Comparison of ENCODE assay signal across 9 cellular contexts in genomic region chr11:122981388-122982264, GRCh38. TPM values are rescaled to one million over a fixed set of nuclear protein-coding genes. Genes with fewer than 3 reads are reported as not detected.
DNase-seq lines count a peak whose midpoint lies in the region; ATAC-seq, FAIRE-seq and TF ChIP-seq lines count a peak whose summit lies in the region.
"Had no signal": no experiment of that assay in that cellular context is flagged by ENCODE, and none has a peak within 500 bp of the region (broad histone marks: within the 10 kb centered on the region; RNA-seq: fewer than 3 reads in every experiment).

Gene BSX (minus strand): TSS chr11:122981834. CDS start chr11:122981671, 163 bp downstream.

- peaks cover 4 to 21% of the 10 kb centered on the region in 2 experiments for H4K20me1 ChIP-seq in H1 (replicated peaks in 1 of 2; ENCODE audit: control insufficient read depth in 1 of 2, insufficient read depth in 2 of 2, low read length in 2 of 2)

- peaks cover 1% of the 10 kb centered on the region for H3K27me3 ChIP-seq in Caco-2 (replicated peaks; ENCODE audit: control insufficient read depth, insufficient read depth, low read length)
- H3K27me3 ChIP-seq in H1 (replicated peaks in 1 of 4; ENCODE audit: control insufficient read depth in 3 of 4, extremely low read depth in 1 of 4, insufficient read depth in 3 of 4, low read length in 3 of 4): peaks cover 73 to 99% (median 90%) of the 10 kb centered on the region in 4 experiments
- H3K27me3 ChIP-seq in naive thymus-derived CD4-positive, alpha-beta T cell (ENCODE audit: control insufficient read depth in 2 of 2, insufficient read depth in 2 of 2, low read length in 2 of 2): peaks cover 32 to 54% of the 10 kb centered on the region in 2 donors
- peaks cover 11 to 99% (median 89%) of the 10 kb centered on the region in 4 donors for H3K27me3 ChIP-seq in esophagus muscularis mucosa

- POLR2A ChIA-PET in Caco-2 (lab: Charles Lee) (no interaction called here), H1 (lab: Charles Lee; ENCODE audit: partially characterized antibody) (interaction anchor here (0.9 kb wide), 1 partner anchor 75 kb away, joined by 5 read pairs; no protein-coding TSS in a partner anchor)
- POLR2A ChIA-PET in naive thymus-derived CD4-positive, alpha-beta T cell (lab: Charles Lee): no interaction called here

- H2AK5ac ChIP-seq in H1 (ENCODE audit: low read depth, low read length): no peak within 1 kb of the TSS

- TF ChIP-seq CTCF in Caco-2 (IDR thresholded peaks at IDR 0.05; ENCODE audit: insufficient read depth in 1 of 2, low read depth in 1 of 2, low read length in 1 of 2, severe bottlenecking in 1 of 2, unreplicated experiment in 1 of 2) (no peak), H1 (IDR thresholded peaks at IDR 0.05; ENCODE audit: control extremely low read depth in 1 of 3, insufficient read depth in 1 of 3, low read depth in 1 of 3, low read length in 3 of 3) (no peak), type B pancreatic cell (conservative IDR thresholded peaks at IDR 0.05) (no peak), esophagus muscularis mucosa (IDR thresholded peaks at IDR 0.05) (no peak)

- peak within 1 kb of the TSS; percentile 67 to 89 for H3K4me2 ChIP-seq in H1 (ENCODE audit: insufficient read depth in 1 of 2, low read depth in 2 of 2, low read length in 2 of 2)

- H3K4me3 ChIP-seq in Caco-2 (ENCODE audit: low read depth, low read length) (no peak within 1 kb of the TSS), H1 (ENCODE audit: extremely low read depth in 1 of 4, insufficient read depth in 2 of 4, low read depth in 3 of 4, low read length in 4 of 4) (peak within 1 kb of the TSS in 2 of 4 experiments; percentile 17 to 37; a peak in 3 of 8 replicates), esophagus muscularis mucosa (no peak within 1 kb of the TSS)
- no peak within 1 kb of the TSS for H3K4me3 ChIP-seq in naive thymus-derived CD4-positive, alpha-beta T cell (ENCODE audit: low read length)

- WGBS in H1 (ENCODE audit: extremely low coverage in 1 of 2, insufficient coverage in 1 of 2, insufficient read length in 1 of 2, insufficient replicate concordance in 2 of 2, low coverage in 1 of 2, low lambda C conversion rate in 2 of 2, missing lambda C conversion rate in 1 of 2), 2 experiments: 12% methylated on average over 34 of the region's 35 CpGs; no CpG with 5 or more reads in 1 of the 2 experiments
- WGBS in esophagus muscularis mucosa: 6% methylated on average over 34 of the region's 35 CpGs

- peak; percentile 73 to 82 for DNase-seq in Caco-2
- peak; percentile 19 to 23 for DNase-seq in Kasumi-1 (lab: John Stamatoyannopoulos, UW)
- peak; percentile 19 to 24 for DNase-seq in activated CD4-positive, alpha-beta T cell treated with anti-CD3 and anti-CD28 coated beads for 4 hours
- peak; percentile 78 to 91 for DNase-seq in H1 (ENCODE audit: low read depth in 1 of 2, low spot score in 2 of 2)
- DNase-seq in naive thymus-derived CD4-positive, alpha-beta T cell: peak in 8 of 9 donors; percentile 30 to 71 (median 36)
- DNase-seq in type B pancreatic cell (ENCODE audit: extremely low spot score, unreplicated experiment): peak; percentile 77
- no peak for DNase-seq in esophagus muscularis mucosa (ENCODE audit: extremely low spot score)

- H3K27me3 Mint-ChIP-seq in Caco-2 (ENCODE audit: insufficient read depth, unreplicated experiment) (peaks cover 41% of the 10 kb centered on the region), type B pancreatic cell (peaks cover 99% of the 10 kb centered on the region)
- H3K27me3 Mint-ChIP-seq in naive thymus-derived CD4-positive, alpha-beta T cell: peaks cover 84 to 94% (median 92%) of the 10 kb centered on the region in 5 donors

- TF ChIP-seq RAD21 in H1 (IDR thresholded peaks at IDR 0.05 in 1 of 2, conservative IDR thresholded peaks at IDR 0.05 in 1 of 2; ENCODE audit: low read depth in 2 of 2, low read length in 2 of 2): no peak

- H3K4me3 Mint-ChIP-seq in Caco-2 (ENCODE audit: unreplicated experiment): no peak within 1 kb of the TSS
- peak within 1 kb of the TSS in 6 of 10 donors; percentile 2 to 48 (median 20) for H3K4me3 Mint-ChIP-seq in naive thymus-derived CD4-positive, alpha-beta T cell
- H3K4me3 Mint-ChIP-seq in type B pancreatic cell: peak within 1 kb of the TSS; percentile 17

- H3K9me3 Mint-ChIP-seq in Caco-2 (ENCODE audit: unreplicated experiment) (no peaks in the 10 kb centered on the region), type B pancreatic cell (no peaks in the 10 kb centered on the region)
- H3K9me3 Mint-ChIP-seq in naive thymus-derived CD4-positive, alpha-beta T cell: peaks cover 0 to 18% (median 6%) of the 10 kb centered on the region in 11 donors

- no peak within 1 kb of the TSS for H2BK20ac ChIP-seq in H1 (ENCODE audit: low read length)

- no peak within 1 kb of the TSS for H3K14ac ChIP-seq in H1 (ENCODE audit: insufficient read length)

- no peak within 1 kb of the TSS for H4K8ac ChIP-seq in H1 (ENCODE audit: extremely low read depth, insufficient read depth, low read length)

- peak; percentile 72 for ATAC-seq in naive thymus-derived CD4-positive, alpha-beta T cell
- ATAC-seq in HG03460 (IDR thresholded peaks at IDR 0.05; ENCODE audit: unreplicated experiment): no peak

- H3K36me3 ChIP-seq in Caco-2 (ENCODE audit: control insufficient read depth, insufficient read depth, low read length) (no peaks in the 10 kb centered on the region), H1 (ENCODE audit: control insufficient read depth in 2 of 4, insufficient read depth in 4 of 4, low read length in 3 of 4) (peaks cover 0 to 8% (median 0%) of the 10 kb centered on the region in 4 experiments; a peak in 3 of 8 replicates), esophagus muscularis mucosa (no peaks in the 10 kb centered on the region)
- no peaks in the 10 kb centered on the region for H3K36me3 ChIP-seq in naive thymus-derived CD4-positive, alpha-beta T cell (ENCODE audit: control insufficient read depth in 2 of 3, insufficient read depth in 3 of 3, low read length in 3 of 3)

- no peak for TF ChIP-seq POLR2A in H1 (IDR thresholded peaks at IDR 0.05; ENCODE audit: control extremely low read depth in 1 of 2, low read depth in 2 of 2, low read length in 2 of 2)
- no peak for TF ChIP-seq POLR2A in esophagus muscularis mucosa (IDR thresholded peaks at IDR 0.05; ENCODE audit: low read depth)

- H3K9ac ChIP-seq in H1 (replicated peaks in 1 of 4; ENCODE audit: extremely low read depth in 1 of 4, low read depth in 3 of 4, low read length in 3 of 4): no peak within 1 kb of the TSS

- peaks cover 19% of the 10 kb centered on the region; the same call in 1 of the 2 replicates for H3K23me2 ChIP-seq in H1 (ENCODE audit: low read depth, low read length)

- no peak within 1 kb of the TSS for H4K91ac ChIP-seq in H1 (replicated peaks; ENCODE audit: insufficient read length, low read length)

- H3K9me3 ChIP-seq in Caco-2 (no peaks in the 10 kb centered on the region), H1 (ENCODE audit: insufficient read depth in 2 of 2, low read depth in 1 of 2, low read length in 1 of 2) (no peaks in the 10 kb centered on the region), esophagus muscularis mucosa (no peaks in the 10 kb centered on the region)
- no peaks in the 10 kb centered on the region for H3K9me3 ChIP-seq in naive thymus-derived CD4-positive, alpha-beta T cell (ENCODE audit: control insufficient read depth in 2 of 3, low read length in 3 of 3)

- CTCF ChIA-PET in Caco-2 (lab: Charles Lee): interaction anchor here (1.5 kb wide), 1 partner anchor 39 kb away, joined by 3 read pairs; no protein-coding TSS in a partner anchor
- CTCF ChIA-PET in H1 (lab: Charles Lee; ENCODE audit: partially characterized antibody): interaction anchor here (0.8 to 2.4 kb wide), 5 partner anchors 21 to 73 kb away, joined by 3 to 9 read pairs (median 3); no protein-coding TSS in a partner anchor
- CTCF ChIA-PET in naive thymus-derived CD4-positive, alpha-beta T cell (lab: Charles Lee): no interaction called here

- H3K27ac ChIP-seq in H1 (ENCODE audit: low read depth, low read length): no peak within 1 kb of the TSS
- H3K27ac ChIP-seq in naive thymus-derived CD4-positive, alpha-beta T cell (ENCODE audit: low read depth, low read length): no peak within 1 kb of the TSS
- no peak within 1 kb of the TSS for H3K27ac ChIP-seq in esophagus muscularis mucosa (replicated peaks in 1 of 4)

- no peak for TF ChIP-seq EP300 in H1 (IDR thresholded peaks at IDR 0.05; ENCODE audit: borderline replicate concordance in 1 of 2, low read depth in 2 of 2, low read length in 2 of 2)
- TF ChIP-seq EP300 in esophagus muscularis mucosa (IDR thresholded peaks at IDR 0.05): no peak

- H2AFZ ChIP-seq in H1 (ENCODE audit: low read length): no peak within 1 kb of the TSS

- H3K27ac Mint-ChIP-seq in Caco-2 (ENCODE audit: unreplicated experiment) (no peak within 1 kb of the TSS), type B pancreatic cell (no peak within 1 kb of the TSS)
- H3K27ac Mint-ChIP-seq in naive thymus-derived CD4-positive, alpha-beta T cell: peak within 1 kb of the TSS in 1 of 9 donors; percentile 15

- H3K4ac ChIP-seq in H1 (replicated peaks; ENCODE audit: insufficient read length, low read depth, low read length): no peak within 1 kb of the TSS

- H3K79me1 ChIP-seq in H1 (ENCODE audit: low read depth, low read length): no peaks in the 10 kb centered on the region

- no peak within 1 kb of the TSS for H2BK12ac ChIP-seq in H1 (ENCODE audit: low read depth, low read length)

- H3K4me1 ChIP-seq in Caco-2: no peaks in the 10 kb centered on the region
- H3K4me1 ChIP-seq in H1 (replicated peaks in 1 of 4; ENCODE audit: control insufficient read depth in 3 of 4, insufficient read depth in 4 of 4, low read length in 3 of 4): peaks cover 0 to 26% (median 16%) of the 10 kb centered on the region in 4 experiments; a peak in 6 of 7 replicates
- peaks cover 0 to 16% of the 10 kb centered on the region in 2 donors for H3K4me1 ChIP-seq in naive thymus-derived CD4-positive, alpha-beta T cell (ENCODE audit: control insufficient read depth in 2 of 2, insufficient read depth in 2 of 2, low read length in 2 of 2)
- H3K4me1 ChIP-seq in esophagus muscularis mucosa: peaks cover 25 to 58% (median 41%) of the 10 kb centered on the region in 4 donors

- no peaks in the 10 kb centered on the region for H3K36me3 Mint-ChIP-seq in Caco-2 (ENCODE audit: insufficient read depth, unreplicated experiment)
- H3K36me3 Mint-ChIP-seq in naive thymus-derived CD4-positive, alpha-beta T cell: peaks cover 0 to 8% (median 6%) of the 10 kb centered on the region in 5 donors
- H3K36me3 Mint-ChIP-seq in type B pancreatic cell: no peaks in the 10 kb centered on the region

- no peak within 1 kb of the TSS; the same call in 1 of the 2 replicates for H3K18ac ChIP-seq in H1 (ENCODE audit: extremely low read depth, low read length)

- H2BK5ac ChIP-seq in H1 (ENCODE audit: low read depth, low read length): no peak within 1 kb of the TSS

- H2BK120ac ChIP-seq in H1 (replicated peaks; ENCODE audit: low read depth, low read length): no peak within 1 kb of the TSS

- intact Hi-C loops in Caco-2 (cut with micrococcal nuclease; ENCODE audit: unreplicated experiment): no loop called here
- intact Hi-C loops in naive thymus-derived CD4-positive, alpha-beta T cell (cut with micrococcal nuclease): loop anchor here in 1 of 2 donors (5.0 kb wide), 1 partner anchor 81 kb away; the partner anchor contains the start of gene HSPA8
- intact Hi-C loops in esophagus muscularis mucosa (cut with DNase I): no loop called here

- no peak within 1 kb of the TSS for H3K23ac ChIP-seq in H1 (ENCODE audit: insufficient read length)

- no peak for FAIRE-seq in H1 (lab: Jason Lieb, UNC)

- no peak within 1 kb of the TSS for H4K5ac ChIP-seq in H1 (ENCODE audit: insufficient read length, low read depth, low read length)

- H2BK15ac ChIP-seq in H1 (ENCODE audit: low read length): 0 out of 2 replicates have a peak within 1 kb of the TSS, but pooled peaks have one; percentile 16

- no TSS peak for BruUV-seq in Caco-2 (replicated peaks; lab: Mats Ljungman, UMichigan)

- no peak within 1 kb of the TSS for H3K56ac ChIP-seq in H1 (replicated peaks; ENCODE audit: insufficient read length, low read depth, low read length)

- H3K4me1 Mint-ChIP-seq in Caco-2 (ENCODE audit: low read depth, unreplicated experiment) (no peaks in the 10 kb centered on the region), type B pancreatic cell (ENCODE audit: unreplicated experiment) (peaks cover 18% of the 10 kb centered on the region)
- H3K4me1 Mint-ChIP-seq in naive thymus-derived CD4-positive, alpha-beta T cell: peaks cover 23 to 53% (median 35%) of the 10 kb centered on the region in 7 donors

- H3K79me2 ChIP-seq in H1 (ENCODE audit: control insufficient read depth in 1 of 2, insufficient read depth in 2 of 2, low read length in 2 of 2): no peaks in the 10 kb centered on the region

RNA-seq across cellular contexts. Expression of gene BSX, which starts in this region (rescaled TPM):
- total RNA-seq in Caco-2 (2022) (not detected in 2 replicates), type B pancreatic cell (ENCODE audit: low replicate concordance) (not detected in 2 replicates), esophagus muscularis mucosa (not detected)
- total RNA-seq in H1 (2021; fragmentation: NEBNext Ultra II Directional; extraction: Animal tissue kit (Norgen Biotek cat#: 25700)): not detected in 2 replicates
- not detected in 2 replicates for polyA plus RNA-seq in H1 (2011; rRNA removed)
- polyA plus RNA-seq in H1 (2011; cell fraction: cytosol; rRNA removed): not detected
- not detected for polyA plus RNA-seq in H1 (2011; cell fraction: nucleus; rRNA removed)
- polyA plus RNA-seq in H1 (2012, experiment 1 of 2): not detected in 4 replicates
- not detected for polyA plus RNA-seq in H1 (2012, experiment 2 of 2)
- not detected for polyA plus RNA-seq in H1 (2013, experiment 1 of 2)
- not detected for polyA plus RNA-seq in H1 (2013, experiment 2 of 2)
- polyA minus RNA-seq in H1 (2011; rRNA and poly(A)+ RNA removed): not detected in 2 replicates
- polyA minus RNA-seq in H1 (2011; cell fraction: cytosol; rRNA and poly(A)+ RNA removed): not detected
- polyA minus RNA-seq in H1 (2011; cell fraction: nucleus; rRNA and poly(A)+ RNA removed): not detected
- not detected for total RNA-seq in naive thymus-derived CD4-positive, alpha-beta T cell
- polyA plus RNA-seq in naive thymus-derived CD4-positive, alpha-beta T cell: not detected
- total RNA-seq: glomerular endothelial cell had no signal

Comparison
In these comparisons a context has a peak if more than half of its experiments do, and no peak if none do; other contexts are left out.
1. Peak in DNase-seq in Caco-2; RNA of the gene not detected or under 1 TPM.
2. Peak in DNase-seq and H3K4me2 ChIP-seq in H1; RNA of the gene not detected or under 1 TPM.
3. Peak in DNase-seq and ATAC-seq in naive thymus-derived CD4-positive, alpha-beta T cell; RNA of the gene not detected or under 1 TPM.
4. Peak in DNase-seq in type B pancreatic cell; RNA of the gene not detected or under 1 TPM.